ENCODE assay signal across 10 cellular contexts in genomic region chr10:113052076-113052830, GRCh38.
A peak's percentile ranks its signal among the peaks of the same experiment; 100 is the strongest.
DNase-seq lines count a peak whose midpoint lies in the region; ATAC-seq, FAIRE-seq and TF ChIP-seq lines count a peak whose summit lies in the region.
"Had no signal": no experiment of that assay in that cellular context is flagged by ENCODE, and none has a peak within 500 bp of the region (broad histone marks: within the 10 kb centered on the region; RNA-seq: fewer than 3 reads in every experiment).

No MANE protein-coding gene starts in this region.

- peaks cover 62% of the 10 kb centered on the region for H3K4me1 Mint-ChIP-seq in HFFc6 (ENCODE audit: low read depth)

- TF ChIP-seq CTCF in 22Rv1 (IDR thresholded peaks at IDR 0.05) (peak; percentile 22; the same call in 1 of the 2 replicates), HFFc6 (IDR thresholded peaks at IDR 0.05) (peak; percentile 63), ascending aorta (IDR thresholded peaks at IDR 0.05) (peak in 2 of 3 experiments; percentile 18 to 40), HepG2 (CRISPR knock-in tag; IDR thresholded peaks at IDR 0.05) (peak; percentile 37)

- no peak overlapping the region for H3K4me3 Mint-ChIP-seq in HFFc6

- ATAC-seq in HepG2 = peak; percentile 56
- ATAC-seq in GM19023 (IDR thresholded peaks at IDR 0.05; ENCODE audit: unreplicated experiment) = no peak

- intact Hi-C loops in ascending aorta (cut with DNase I) (loop anchor here (2.0 to 10.0 kb wide), 2 partner anchors 15 to 443 kb away; no protein-coding TSS in a partner anchor), HepG2 (cut with micrococcal nuclease; ENCODE audit: unreplicated experiment) (no loop called here)

- H3K27ac Mint-ChIP-seq in HFFc6 = no peak overlapping the region

- H3K79me2 ChIP-seq in HepG2 (ENCODE audit: insufficient read depth, low read length) = peaks cover 87% of the 10 kb centered on the region

- CTCF ChIA-PET in HepG2 (lab: Yijun Ruan, JAX; ENCODE audit: low intra/inter-chr PET ratio, low total read pairs) = no interaction called here

- peaks cover 3% of the 10 kb centered on the region for H3K27me3 Mint-ChIP-seq in HFFc6 (ENCODE audit: insufficient read depth)

- no peak overlapping the region for H2AFZ ChIP-seq in HepG2 (ENCODE audit: low read length)

- no TSS peak for BruUV-seq in HepG2 (replicated peaks; lab: Mats Ljungman, UMichigan)

- H3K4me3 ChIP-seq in ascending aorta = no peak overlapping the region
- no peak overlapping the region for H3K4me3 ChIP-seq in HepG2 (replicated peaks in 1 of 3; ENCODE audit: insufficient read depth in 1 of 3, low read depth in 2 of 3, low read length in 3 of 3)

- POLR2A ChIA-PET in HepG2 (lab: Yijun Ruan, JAX) = no interaction called here

- no peak for TF ChIP-seq EP300 in HepG2 (IDR thresholded peaks at IDR 0.05; ENCODE audit: low read depth in 2 of 2, low read length in 2 of 2)
- no peak for TF ChIP-seq EP300 in HepG2 (CRISPR knock-in tag; IDR thresholded peaks at IDR 0.05; ENCODE audit: borderline replicate concordance)

- WGBS in HepG2 (ENCODE audit: low lambda C conversion rate) = 88% methylated on average over 10 of the region's 10 CpGs

- no peak overlapping the region for H3K9ac ChIP-seq in HepG2 (ENCODE audit: insufficient read depth, low read depth, low read length)

- no peak overlapping the region for H3K4me2 ChIP-seq in HepG2 (ENCODE audit: low read depth, low read length)

- H3K9me3 ChIP-seq in ascending aorta = no peaks in the 10 kb centered on the region
- no peaks in the 10 kb centered on the region for H3K9me3 ChIP-seq in HepG2 (ENCODE audit: low read length)

- in situ Hi-C loops in HepG2 (cut with HindIII; ENCODE audit: extremely low pct_ligation_motif_present, low pct_unique_long_range_greater_than_20kb) = no loop called here

- H3K9me3 Mint-ChIP-seq in HFFc6 = no peaks in the 10 kb centered on the region

- H3K27me3 ChIP-seq in ascending aorta = no peaks in the 10 kb centered on the region
- no peaks in the 10 kb centered on the region for H3K27me3 ChIP-seq in HepG2 (ENCODE audit: control insufficient read depth in 1 of 2, insufficient read depth in 2 of 2, low read length in 2 of 2)

- peaks cover 37% of the 10 kb centered on the region for H3K36me3 Mint-ChIP-seq in HFFc6 (ENCODE audit: low read depth)

- H4K20me1 ChIP-seq in HepG2 (ENCODE audit: insufficient read depth, low read length) = peaks cover 64% of the 10 kb centered on the region

- H3K36me3 ChIP-seq in ascending aorta (no peaks in the 10 kb centered on the region), HepG2 (replicated peaks in 1 of 2; ENCODE audit: control insufficient read depth in 1 of 2, insufficient read depth in 2 of 2, low read length in 2 of 2) (peaks cover 9 to 47% of the 10 kb centered on the region in 2 experiments)

- FAIRE-seq in HepG2 (lab: Jason Lieb, UNC) = no peak

- H3K27ac ChIP-seq in 22Rv1 = no peak overlapping the region
- peak overlapping the region; percentile 89 to 96 for H3K27ac ChIP-seq in ascending aorta
- H3K27ac ChIP-seq in HepG2 (ENCODE audit: extremely low read length, insufficient read depth, low read length) = no peak overlapping the region

- TF ChIP-seq POLR2A in HepG2 (IDR thresholded peaks at IDR 0.05; ENCODE audit: insufficient read depth in 1 of 2, low read depth in 2 of 2, low read length in 2 of 2) = no peak

- DNase-seq in HFFc6 = no peak
- no peak for DNase-seq in ascending aorta (ENCODE audit: low spot score in 2 of 2)
- DNase-seq in HepG2 (ENCODE audit: low spot score) = no peak
- DNase-seq in activated naive CD4-positive, alpha-beta T cell treated with anti-CD3 and anti-CD28 coated beads, Interleukin-2, amount 50 U/mL, for 16 hours = no peak
- no peak for DNase-seq in NCI-H345 (lab: John Stamatoyannopoulos, UW)
- DNase-seq in stimulated activated naive CD4-positive, alpha-beta T cell (lab: John Stamatoyannopoulos, UW) = no peak
- DNase-seq: NCI-H69, occipital lobe had no signal

- H3K4me1 ChIP-seq in ascending aorta (peaks cover 25 to 85% of the 10 kb centered on the region in 2 donors), HepG2 (ENCODE audit: insufficient read depth, low read length) (peaks cover 15% of the 10 kb centered on the region)

- no peak for TF ChIP-seq RAD21 in HepG2 (CRISPR knock-in tag; IDR thresholded peaks at IDR 0.05)

TF ChIP-seq in HepG2, 621 proteins besides CTCF, POLR2A, EP300 and RAD21:
- TF ChIP-seq PAXIP1 (CRISPR knock-in tag; conservative IDR thresholded peaks at IDR 0.05) (no peak), STAG1 (CRISPR knock-in tag; IDR thresholded peaks at IDR 0.05) (peak; percentile 54), SMC3 (IDR thresholded peaks at IDR 0.05; ENCODE audit: low read length) (0 out of 2 replicates have a peak, but pooled peaks have one; percentile 13), ZNF431 (CRISPR knock-in tag; IDR thresholded peaks at IDR 0.05; ENCODE audit: borderline replicate concordance, low read depth) (no peak), HMGA1 (CRISPR knock-in tag; conservative IDR thresholded peaks at IDR 0.05) (no peak), RBM22 (optimal IDR thresholded peaks at IDR 0.05; ENCODE audit: low read length) (peak; percentile 64)

Comparison
In these comparisons a context has a peak if more than half of its experiments do, and no peak if none do; other contexts are left out.
1. H3K27ac ChIP-seq: peak in ascending aorta (2 of 2); none in 22Rv1 (single experiment) and HepG2 (single experiment).
2. Peak in every context shown above with its lines, with median percentiles within 50 percentile points of each other: CTCF ChIP-seq.